ENCODE assay signal across 23 cellular contexts in the genomic region with DNA sequence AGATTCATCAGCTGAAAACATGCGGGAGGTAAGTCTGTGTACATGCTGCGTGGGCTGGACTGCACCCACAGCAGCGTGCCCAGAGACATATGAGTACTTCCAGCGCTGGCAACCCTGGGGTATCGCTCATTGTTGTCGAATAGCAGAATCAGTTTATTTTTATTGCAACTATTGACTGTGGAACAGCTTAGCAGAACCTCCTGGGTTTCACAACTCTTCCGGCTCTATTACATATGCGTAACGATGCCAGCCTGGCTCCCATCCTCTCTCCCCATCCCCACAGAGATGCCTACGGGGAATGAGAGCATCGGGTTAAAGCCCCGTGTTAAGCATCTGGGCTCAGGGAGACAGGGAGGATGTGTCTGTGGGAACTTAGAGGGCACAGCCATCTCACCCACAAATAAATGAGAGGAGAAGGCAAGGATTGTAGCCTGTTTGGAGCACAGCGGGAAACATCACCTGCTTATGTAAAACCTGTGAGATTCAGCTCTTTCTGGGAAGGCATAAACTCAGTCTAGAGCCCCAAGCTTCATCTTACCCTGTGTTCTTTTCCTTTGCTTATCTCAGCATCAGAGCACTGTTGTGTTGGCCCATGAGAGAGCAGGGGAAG.
DNase-seq lines count a peak whose midpoint lies in the region; ATAC-seq, FAIRE-seq and TF ChIP-seq lines count a peak whose summit lies in the region.
"Had no signal": no experiment of that assay in that cellular context is flagged by ENCODE, and none has a peak within 500 bp of the region (broad histone marks: within the 10 kb centered on the region; RNA-seq: fewer than 3 reads in every experiment).

No MANE protein-coding gene starts in this region.

- H3K79me2 ChIP-seq in H1 (ENCODE audit: control insufficient read depth in 1 of 2, insufficient read depth in 2 of 2, low read length in 2 of 2) (no peaks in the 10 kb centered on the region), osteoblast (ENCODE audit: insufficient read depth, low read length) (no peaks in the 10 kb centered on the region), neural progenitor cell (ENCODE audit: low read depth) (no peaks in the 10 kb centered on the region)

- H3K36me3 ChIP-seq in Caco-2 (ENCODE audit: control insufficient read depth, insufficient read depth, low read length) (no peaks in the 10 kb centered on the region), H1 (ENCODE audit: control insufficient read depth in 2 of 4, insufficient read depth in 4 of 4, low read length in 3 of 4) (no peaks in the 10 kb centered on the region), osteoblast (ENCODE audit: insufficient read depth, low read length) (no peaks in the 10 kb centered on the region), neural progenitor cell (no peaks in the 10 kb centered on the region)
- H3K36me3 ChIP-seq: suprapubic skin had no signal

- H2BK15ac ChIP-seq in H1 (ENCODE audit: low read length) = no peak overlapping the region; the same call in 1 of the 2 replicates

- H4K8ac ChIP-seq in H1 (ENCODE audit: extremely low read depth, insufficient read depth, low read length) = no peak overlapping the region

- H2BK120ac ChIP-seq in H1 (replicated peaks; ENCODE audit: low read depth, low read length) = no peak overlapping the region

- H2AFZ ChIP-seq in H1 (ENCODE audit: low read length) (no peak overlapping the region), osteoblast (ENCODE audit: low read length) (peak overlapping the region; percentile 19), neural progenitor cell (replicated peaks) (no peak overlapping the region)

- no peak overlapping the region for H3K4me3 ChIP-seq in Caco-2 (ENCODE audit: low read depth, low read length)
- no peak overlapping the region for H3K4me3 ChIP-seq in H1 (ENCODE audit: extremely low read depth in 1 of 4, insufficient read depth in 2 of 4, low read depth in 3 of 4, low read length in 4 of 4)
- H3K4me3 ChIP-seq in osteoblast (ENCODE audit: insufficient read depth, low read length) = no peak overlapping the region
- no peak overlapping the region for H3K4me3 ChIP-seq in neural progenitor cell
- H3K4me3 ChIP-seq: GM12878, suprapubic skin had no signal

- H3K9ac ChIP-seq in H1 (replicated peaks in 1 of 4; ENCODE audit: extremely low read depth in 1 of 4, low read depth in 3 of 4, low read length in 3 of 4) (no peak overlapping the region), neural progenitor cell (no peak overlapping the region)

- H3K4me1 ChIP-seq in Caco-2 (peaks cover 37% of the 10 kb centered on the region), H1 (replicated peaks in 1 of 4; ENCODE audit: control insufficient read depth in 3 of 4, insufficient read depth in 4 of 4, low read length in 3 of 4) (no peaks in the 10 kb centered on the region; a peak in 1 of 7 replicates), osteoblast (ENCODE audit: insufficient read depth, low read length) (peaks cover 34% of the 10 kb centered on the region), neural progenitor cell (peaks cover 38% of the 10 kb centered on the region)

- no peaks in the 10 kb centered on the region for H3K27me3 Mint-ChIP-seq in Caco-2 (ENCODE audit: insufficient read depth, unreplicated experiment)
- peaks cover 3% of the 10 kb centered on the region for H3K27me3 Mint-ChIP-seq in neural progenitor cell (ENCODE audit: insufficient read depth, low read depth)

- TF ChIP-seq POLR2A in H1 (IDR thresholded peaks at IDR 0.05; ENCODE audit: control extremely low read depth in 1 of 2, low read depth in 2 of 2, low read length in 2 of 2) = no peak

- DNase-seq in Caco-2 (no peak), NCI-H69 (lab: John Stamatoyannopoulos, UW) (peak; percentile 33), H1 (ENCODE audit: low read depth in 1 of 2, low spot score in 2 of 2) (no peak), osteoblast (ENCODE audit: insufficient read length, low spot score, missing footprints) (peak; percentile 76), NCI-H1930 (lab: John Stamatoyannopoulos, UW) (no peak), neural progenitor cell (ENCODE audit: low spot score) (no peak)
- DNase-seq: activated CD4-positive, alpha-beta T cell treated with anti-CD3 and anti-CD28 coated beads, Interleukin-2, amount 10 ng/mL, durations not matched to agents 7 days and 5 days; activated CD8-positive, alpha-beta memory T cell treated with anti-CD3 and anti-CD28 coated beads, Interleukin-2, amount 10 ng/mL, durations not matched to agents 7 days and 5 days; CD8-positive, alpha-beta T cell; cerebellar nuclear complex; DMS53; kidney glomerular epithelial cell; NCI-H748 treated with DMSO at 0.1 percent for 48 hours; OCI-M1; SHP77 treated with DMSO at 0.1 percent for 48 hours; stimulated activated CD8-positive, alpha-beta memory T cell treated with anti-CD3 and anti-CD28 coated beads, Interleukin-4, amount 100 ng/mL, for 48 hours had no signal

- H3K36me3 Mint-ChIP-seq in Caco-2 (ENCODE audit: insufficient read depth, unreplicated experiment) (peaks cover 8% of the 10 kb centered on the region), neural progenitor cell (no peaks in the 10 kb centered on the region)
- H3K36me3 Mint-ChIP-seq: activated CD8-positive, alpha-beta memory T cell treated with anti-CD3 and anti-CD28 coated beads, Interleukin-2, amount 10 ng/mL, durations not matched to agents 7 days and 5 days; activated naive CD8-positive, alpha-beta T cell; CD8-positive, alpha-beta T cell had no signal

- no peaks in the 10 kb centered on the region for H3K79me1 ChIP-seq in H1 (ENCODE audit: low read depth, low read length)

- H3K23me2 ChIP-seq in H1 (ENCODE audit: low read depth, low read length) = no peaks in the 10 kb centered on the region

- H3K4me2 ChIP-seq in H1 (ENCODE audit: insufficient read depth in 1 of 2, low read depth in 2 of 2, low read length in 2 of 2) = no peak overlapping the region
- H3K4me2 ChIP-seq in osteoblast (ENCODE audit: insufficient read depth, low read length) = peak overlapping the region; percentile 3
- no peak overlapping the region for H3K4me2 ChIP-seq in neural progenitor cell

- no TSS peak for BruUV-seq in Caco-2 (replicated peaks; lab: Mats Ljungman, UMichigan)

- H3K4me1 Mint-ChIP-seq in Caco-2 (ENCODE audit: low read depth, unreplicated experiment) (peaks cover 15% of the 10 kb centered on the region), neural progenitor cell (peaks cover 33% of the 10 kb centered on the region)

- TF ChIP-seq RAD21 in H1 (IDR thresholded peaks at IDR 0.05 in 1 of 2, conservative IDR thresholded peaks at IDR 0.05 in 1 of 2; ENCODE audit: low read depth in 2 of 2, low read length in 2 of 2) = no peak

- POLR2A ChIA-PET in Caco-2 (lab: Charles Lee) = no interaction called here
- POLR2A ChIA-PET in H1 (lab: Charles Lee; ENCODE audit: partially characterized antibody) = interaction anchor here (1.2 kb wide), 1 partner anchor 9 kb away, joined by 4 read pairs; no protein-coding TSS in a partner anchor

- H3K23ac ChIP-seq in H1 (ENCODE audit: insufficient read length) = no peak overlapping the region

- no peak for ATAC-seq in HG02884 (IDR thresholded peaks at IDR 0.05; ENCODE audit: unreplicated experiment)
- ATAC-seq: activated CD8-positive, alpha-beta memory T cell treated with anti-CD3 and anti-CD28 coated beads, Interleukin-2, amount 10 ng/mL, durations not matched to agents 7 days and 5 days; CD8-positive, alpha-beta T cell; esophagus mucosa; GM12878; right cardiac atrium had no signal

- CTCF ChIA-PET in Caco-2 (lab: Charles Lee) (no interaction called here), H1 (lab: Charles Lee; ENCODE audit: partially characterized antibody) (interaction anchor here (1.0 kb wide), 1 partner anchor 41 kb away, joined by 3 read pairs; no protein-coding TSS in a partner anchor)

- 0 out of 2 replicates have a peak overlapping the region, but pooled peaks have one; percentile 39 for H2BK12ac ChIP-seq in H1 (ENCODE audit: low read depth, low read length)

- H3K9me3 Mint-ChIP-seq in Caco-2 (ENCODE audit: unreplicated experiment) (no peaks in the 10 kb centered on the region), neural progenitor cell (no peaks in the 10 kb centered on the region)
- H3K9me3 Mint-ChIP-seq: activated CD4-positive, alpha-beta T cell treated with anti-CD3 and anti-CD28 coated beads, Interleukin-2, amount 10 ng/mL, durations not matched to agents 7 days and 5 days; activated T-helper 1 cell treated with anti-CD3 and anti-CD28 coated beads, Interleukin-12 subunit alpha, Interleukin-12 subunit beta, Interleukin-2, Interleukin-4 antibody, amounts not matched to agents 30 ng/mL and 10 ng/mL and 1 ng/mL, durations not matched to agents 14 hours and 24 hours and 36 hours; CD8-positive, alpha-beta T cell had no signal

- no peak overlapping the region for H2BK5ac ChIP-seq in H1 (ENCODE audit: low read depth, low read length)

- H3K14ac ChIP-seq in H1 (ENCODE audit: insufficient read length) = no peak overlapping the region

- peaks cover 9% of the 10 kb centered on the region for H3F3A ChIP-seq in neural progenitor cell (ENCODE audit: low read depth)

- peak overlapping the region; percentile 79 for H3K27ac Mint-ChIP-seq in Caco-2 (ENCODE audit: unreplicated experiment)
- no peak overlapping the region for H3K27ac Mint-ChIP-seq in neural progenitor cell
- H3K27ac Mint-ChIP-seq: activated CD4-positive, alpha-beta T cell treated with anti-CD3 and anti-CD28 coated beads, Interleukin-2, amount 10 ng/mL, durations not matched to agents 7 days and 5 days; activated CD8-positive, alpha-beta memory T cell treated with anti-CD3 and anti-CD28 coated beads, Interleukin-2, amount 10 ng/mL, durations not matched to agents 7 days and 5 days; activated naive CD8-positive, alpha-beta T cell; activated T-helper 1 cell treated with anti-CD3 and anti-CD28 coated beads, Interleukin-12 subunit alpha, Interleukin-12 subunit beta, Interleukin-2, Interleukin-4 antibody, amounts not matched to agents 30 ng/mL and 10 ng/mL and 1 ng/mL, durations not matched to agents 14 hours and 24 hours and 36 hours; CD8-positive, alpha-beta T cell had no signal

- H2AK5ac ChIP-seq in H1 (ENCODE audit: low read depth, low read length) = no peak overlapping the region

- H4K5ac ChIP-seq in H1 (ENCODE audit: insufficient read length, low read depth, low read length) = no peak overlapping the region

- 81% methylated on average over 13 of the region's 13 CpGs; no CpG with 5 or more reads in 1 of the 2 experiments for WGBS in H1 (ENCODE audit: extremely low coverage in 1 of 2, insufficient coverage in 1 of 2, insufficient read length in 1 of 2, insufficient replicate concordance in 2 of 2, low coverage in 1 of 2, low lambda C conversion rate in 2 of 2, missing lambda C conversion rate in 1 of 2), 2 experiments

- H3K9me3 ChIP-seq in Caco-2 (no peaks in the 10 kb centered on the region), H1 (ENCODE audit: insufficient read depth in 2 of 2, low read depth in 1 of 2, low read length in 1 of 2) (no peaks in the 10 kb centered on the region), osteoblast (ENCODE audit: low read depth, low read length) (no peaks in the 10 kb centered on the region), neural progenitor cell (ENCODE audit: low read depth) (no peaks in the 10 kb centered on the region)
- H3K9me3 ChIP-seq: suprapubic skin had no signal

- no peak overlapping the region for H3K56ac ChIP-seq in H1 (replicated peaks; ENCODE audit: insufficient read length, low read depth, low read length)

- no peak for TF ChIP-seq EP300 in H1 (IDR thresholded peaks at IDR 0.05; ENCODE audit: borderline replicate concordance in 1 of 2, low read depth in 2 of 2, low read length in 2 of 2)

- no peak for FAIRE-seq in H1 (lab: Jason Lieb, UNC)
- FAIRE-seq: GM12878 had no signal

- H3K27ac ChIP-seq in H1 (ENCODE audit: low read depth, low read length) (no peak overlapping the region), osteoblast (ENCODE audit: low read depth, low read length) (peak overlapping the region; percentile 7), neural progenitor cell (no peak overlapping the region)
- H3K27ac ChIP-seq: suprapubic skin had no signal

- H4K91ac ChIP-seq in H1 (replicated peaks; ENCODE audit: insufficient read length, low read length) = no peak overlapping the region

- intact Hi-C loops in Caco-2 (cut with micrococcal nuclease; ENCODE audit: unreplicated experiment) = loop anchor here (5.0 kb wide), 2 partner anchors 43 to 117 kb away; no protein-coding TSS in a partner anchor

- no peak for TF ChIP-seq CTCF in Caco-2 (IDR thresholded peaks at IDR 0.05; ENCODE audit: insufficient read depth in 1 of 2, low read depth in 1 of 2, low read length in 1 of 2, severe bottlenecking in 1 of 2, unreplicated experiment in 1 of 2)
- no peak for TF ChIP-seq CTCF in H1 (IDR thresholded peaks at IDR 0.05; ENCODE audit: control extremely low read depth in 1 of 3, insufficient read depth in 1 of 3, low read depth in 1 of 3, low read length in 3 of 3)
- no peak for TF ChIP-seq CTCF in osteoblast (IDR thresholded peaks at IDR 0.05; ENCODE audit: extremely low read depth, low read depth, low read length)
- TF ChIP-seq CTCF in neural progenitor cell (IDR thresholded peaks at IDR 0.05) = no peak

- no peak overlapping the region for H3K4ac ChIP-seq in H1 (replicated peaks; ENCODE audit: insufficient read length, low read depth, low read length)

- H3K18ac ChIP-seq in H1 (ENCODE audit: extremely low read depth, low read length) = no peak overlapping the region

- no peaks in the 10 kb centered on the region for H3K27me3 ChIP-seq in Caco-2 (replicated peaks; ENCODE audit: control insufficient read depth, insufficient read depth, low read length)
- H3K27me3 ChIP-seq in H1 (replicated peaks in 1 of 4; ENCODE audit: control insufficient read depth in 3 of 4, extremely low read depth in 1 of 4, insufficient read depth in 3 of 4, low read length in 3 of 4) = no peaks in the 10 kb centered on the region; a peak in 1 of 7 replicates
- no peaks in the 10 kb centered on the region for H3K27me3 ChIP-seq in osteoblast (ENCODE audit: insufficient read depth, low read length)
- no peaks in the 10 kb centered on the region for H3K27me3 ChIP-seq in neural progenitor cell
- H3K27me3 ChIP-seq: suprapubic skin had no signal

- H4K20me1 ChIP-seq in H1 (replicated peaks in 1 of 2; ENCODE audit: control insufficient read depth in 1 of 2, insufficient read depth in 2 of 2, low read length in 2 of 2) = no peaks in the 10 kb centered on the region
- no peaks in the 10 kb centered on the region for H4K20me1 ChIP-seq in osteoblast (ENCODE audit: insufficient read depth, low read length)
- H4K20me1 ChIP-seq in neural progenitor cell (ENCODE audit: low read depth) = no peaks in the 10 kb centered on the region

- no peak overlapping the region for H2BK20ac ChIP-seq in H1 (ENCODE audit: low read length)

- H3K4me3 Mint-ChIP-seq in Caco-2 (ENCODE audit: unreplicated experiment) = no peak overlapping the region
- H3K4me3 Mint-ChIP-seq in neural progenitor cell = no peak overlapping the region
- H3K4me3 Mint-ChIP-seq: activated CD4-positive, alpha-beta T cell treated with anti-CD3 and anti-CD28 coated beads, Interleukin-2, amount 10 ng/mL, durations not matched to agents 7 days and 5 days; activated CD8-positive, alpha-beta memory T cell treated with anti-CD3 and anti-CD28 coated beads, Interleukin-2, amount 10 ng/mL, durations not matched to agents 7 days and 5 days; activated naive CD8-positive, alpha-beta T cell; activated T-helper 1 cell treated with anti-CD3 and anti-CD28 coated beads, Interleukin-12 subunit alpha, Interleukin-12 subunit beta, Interleukin-2, Interleukin-4 antibody, amounts not matched to agents 30 ng/mL and 10 ng/mL and 1 ng/mL, durations not matched to agents 14 hours and 24 hours and 36 hours; CD8-positive, alpha-beta T cell had no signal

Comparison
In these comparisons a context has a peak if more than half of its experiments do, and no peak if none do; other contexts are left out.
1. DNase-seq: peak in NCI-H69 (single experiment) and osteoblast (single experiment); none in Caco-2 (0 of 2), H1 (0 of 2), NCI-H1930 (0 of 2) and neural progenitor cell (single experiment).